Comparison of ENCODE assay signal across 1 cellular context in the genomic region with DNA sequence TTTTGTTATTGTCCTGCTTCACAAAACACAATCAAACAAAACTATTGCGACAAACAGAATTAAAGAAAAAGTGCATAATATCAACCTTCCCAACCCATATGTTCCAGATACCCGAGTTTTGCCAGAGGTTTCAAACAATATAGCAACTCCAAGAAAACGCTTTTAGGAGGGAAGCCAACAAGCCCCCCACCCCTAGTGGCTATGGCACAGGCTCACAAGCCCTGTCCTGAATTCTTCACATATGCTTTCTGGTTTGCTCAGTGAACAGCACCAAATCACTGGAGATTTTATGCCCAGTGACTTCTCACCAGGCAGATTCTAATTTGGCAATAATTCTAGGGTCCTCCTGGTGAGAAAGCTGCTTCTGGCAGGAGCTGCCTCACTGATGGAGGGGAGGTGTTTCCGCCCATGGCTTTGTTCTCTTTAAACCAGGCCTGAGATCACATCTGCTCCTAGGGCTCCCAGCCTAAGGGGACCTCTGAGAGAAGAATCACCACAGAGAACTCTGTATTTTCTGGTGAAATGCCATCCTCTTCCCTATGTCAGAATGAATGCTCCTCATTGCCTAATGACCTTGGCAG.
TF ChIP-seq lines count a peak whose summit lies in the region.

No MANE protein-coding gene starts in this region.

TF ChIP-seq in WTC11, 78 proteins besides CTCF, POLR2A, EP300 and RAD21 (continued from another document):
- TF ChIP-seq, protein P1, sequence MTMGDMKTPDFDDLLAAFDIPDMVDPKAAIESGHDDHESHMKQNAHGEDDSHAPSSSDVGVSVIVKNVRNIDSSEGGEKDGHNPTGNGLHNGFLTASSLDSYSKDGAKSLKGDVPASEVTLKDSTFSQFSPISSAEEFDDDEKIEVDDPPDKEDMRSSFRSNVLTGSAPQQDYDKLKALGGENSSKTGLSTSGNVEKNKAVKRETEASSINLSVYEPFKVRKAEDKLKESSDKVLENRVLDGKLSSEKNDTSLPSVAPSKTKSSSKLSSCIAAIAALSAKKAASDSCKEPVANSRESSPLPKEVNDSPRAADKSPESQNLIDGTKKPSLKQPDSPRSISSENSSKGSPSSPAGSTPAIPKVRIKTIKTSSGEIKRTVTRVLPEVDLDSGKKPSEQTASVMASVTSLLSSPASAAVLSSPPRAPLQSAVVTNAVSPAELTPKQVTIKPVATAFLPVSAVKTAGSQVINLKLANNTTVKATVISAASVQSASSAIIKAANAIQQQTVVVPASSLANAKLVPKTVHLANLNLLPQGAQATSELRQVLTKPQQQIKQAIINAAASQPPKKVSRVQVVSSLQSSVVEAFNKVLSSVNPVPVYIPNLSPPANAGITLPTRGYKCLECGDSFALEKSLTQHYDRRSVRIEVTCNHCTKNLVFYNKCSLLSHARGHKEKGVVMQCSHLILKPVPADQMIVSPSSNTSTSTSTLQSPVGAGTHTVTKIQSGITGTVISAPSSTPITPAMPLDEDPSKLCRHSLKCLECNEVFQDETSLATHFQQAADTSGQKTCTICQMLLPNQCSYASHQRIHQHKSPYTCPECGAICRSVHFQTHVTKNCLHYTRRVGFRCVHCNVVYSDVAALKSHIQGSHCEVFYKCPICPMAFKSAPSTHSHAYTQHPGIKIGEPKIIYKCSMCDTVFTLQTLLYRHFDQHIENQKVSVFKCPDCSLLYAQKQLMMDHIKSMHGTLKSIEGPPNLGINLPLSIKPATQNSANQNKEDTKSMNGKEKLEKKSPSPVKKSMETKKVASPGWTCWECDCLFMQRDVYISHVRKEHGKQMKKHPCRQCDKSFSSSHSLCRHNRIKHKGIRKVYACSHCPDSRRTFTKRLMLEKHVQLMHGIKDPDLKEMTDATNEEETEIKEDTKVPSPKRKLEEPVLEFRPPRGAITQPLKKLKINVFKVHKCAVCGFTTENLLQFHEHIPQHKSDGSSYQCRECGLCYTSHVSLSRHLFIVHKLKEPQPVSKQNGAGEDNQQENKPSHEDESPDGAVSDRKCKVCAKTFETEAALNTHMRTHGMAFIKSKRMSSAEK (CRISPR knock-in tag; IDR thresholded peaks at IDR 0.05; ENCODE audit: borderline replicate concordance), result no peak
- no peak for TF ChIP-seq PRRX2 (CRISPR knock-in tag; IDR thresholded peaks at IDR 0.05)
- no peak for TF ChIP-seq ZNF121 (CRISPR knock-in tag; IDR thresholded peaks at IDR 0.05)
- no peak for TF ChIP-seq EMX1 (CRISPR knock-in tag; IDR thresholded peaks at IDR 0.05)
- no peak for TF ChIP-seq HMGXB4 (CRISPR knock-in tag; IDR thresholded peaks at IDR 0.05)
- TF ChIP-seq RELA (CRISPR knock-in tag; IDR thresholded peaks at IDR 0.05; ENCODE audit: borderline replicate concordance), result no peak
- TF ChIP-seq ETV6 (CRISPR knock-in tag; IDR thresholded peaks at IDR 0.05), result no peak
- no peak for TF ChIP-seq RORB (CRISPR knock-in tag; IDR thresholded peaks at IDR 0.05)
